ENCODE assay signal across 12 cellular contexts in genomic region chr7:36301914-36302771, GRCh38.
DNase-seq lines count a peak whose midpoint lies in the region; ATAC-seq and TF ChIP-seq lines count a peak whose summit lies in the region.
"Had no signal": no experiment of that assay in that cellular context is flagged by ENCODE, and none has a peak within 500 bp of the region (broad histone marks: within the 10 kb centered on the region; RNA-seq: fewer than 3 reads in every experiment).

No MANE protein-coding gene starts in this region.

- H3K4me1 Mint-ChIP-seq in endothelial cell (ENCODE audit: unreplicated experiment) (peaks cover 44% of the 10 kb centered on the region), neural progenitor cell (peaks cover 68% of the 10 kb centered on the region)
- H3K4me1 Mint-ChIP-seq in activated CD8-positive, alpha-beta memory T cell treated with anti-CD3 and anti-CD28 coated beads, Interleukin-2, amount 10 ng/mL, durations not matched to agents 7 days and 5 days = no peaks in the 10 kb centered on the region
- H3K4me1 Mint-ChIP-seq: central memory CD8-positive, alpha-beta T cell; naive B cell had no signal

- DNase-seq in DMS53 (lab: John Stamatoyannopoulos, UW) (peak; percentile 68), Panc1 (ENCODE audit: low read depth, low spot score) (no peak), endothelial cell (ENCODE audit: low spot score) (no peak), neural progenitor cell (ENCODE audit: low spot score) (no peak), superior temporal gyrus (ENCODE audit: extremely low spot score) (no peak)
- DNase-seq in activated CD8-positive, alpha-beta memory T cell treated with anti-CD3 and anti-CD28 coated beads, Interleukin-2, amount 10 ng/mL, durations not matched to agents 7 days and 5 days = no peak
- DNase-seq: naive B cell; NCI-H526; stimulated activated CD4-positive, alpha-beta T cell treated with anti-CD3 and anti-CD28 coated beads, Interleukin-4, amount 100 ng/mL, for 1 hour had no signal

- peaks cover 19% of the 10 kb centered on the region for H4K20me1 ChIP-seq in neural progenitor cell (ENCODE audit: low read depth)

- no peaks in the 10 kb centered on the region for H3K9me3 Mint-ChIP-seq in endothelial cell (ENCODE audit: unreplicated experiment)
- peaks cover 3% of the 10 kb centered on the region for H3K9me3 Mint-ChIP-seq in neural progenitor cell
- H3K9me3 Mint-ChIP-seq in activated CD8-positive, alpha-beta memory T cell treated with anti-CD3 and anti-CD28 coated beads, Interleukin-2, amount 10 ng/mL, durations not matched to agents 7 days and 5 days (ENCODE audit: low read depth) = no peaks in the 10 kb centered on the region
- H3K9me3 Mint-ChIP-seq: central memory CD8-positive, alpha-beta T cell; naive B cell had no signal

- in situ Hi-C loops in Panc1 (cut with HindIII; ENCODE audit: low pct_unique_long_range_greater_than_20kb, low sequenced_read_pairs) = loop anchor here (25.0 kb wide), 1 partner anchor 315 kb away; no protein-coding TSS in a partner anchor

- H3K27me3 Mint-ChIP-seq in endothelial cell (ENCODE audit: unreplicated experiment) (peaks cover 9% of the 10 kb centered on the region), neural progenitor cell (ENCODE audit: insufficient read depth, low read depth) (no peaks in the 10 kb centered on the region)
- H3K27me3 Mint-ChIP-seq in activated CD8-positive, alpha-beta memory T cell treated with anti-CD3 and anti-CD28 coated beads, Interleukin-2, amount 10 ng/mL, durations not matched to agents 7 days and 5 days = no peaks in the 10 kb centered on the region
- H3K27me3 Mint-ChIP-seq: central memory CD8-positive, alpha-beta T cell; naive B cell had no signal

- intact Hi-C loops in Panc1 (cut with micrococcal nuclease; ENCODE audit: unreplicated experiment) = no loop called here

- H3K4me1 ChIP-seq in Panc1 (ENCODE audit: control insufficient read depth, insufficient read depth, low read length) = peaks cover 27% of the 10 kb centered on the region
- H3K4me1 ChIP-seq in neural progenitor cell = peaks cover 55% of the 10 kb centered on the region

- H3K27ac Mint-ChIP-seq in endothelial cell (ENCODE audit: unreplicated experiment) (no peak overlapping the region), neural progenitor cell (peak overlapping the region; percentile 59)
- no peak overlapping the region for H3K27ac Mint-ChIP-seq in activated CD8-positive, alpha-beta memory T cell treated with anti-CD3 and anti-CD28 coated beads, Interleukin-2, amount 10 ng/mL, durations not matched to agents 7 days and 5 days

- ATAC-seq in Panc1 = no peak
- no peak for ATAC-seq in activated CD8-positive, alpha-beta memory T cell treated with anti-CD3 and anti-CD28 coated beads, Interleukin-2, amount 10 ng/mL, durations not matched to agents 7 days and 5 days
- ATAC-seq in GM19395 (IDR thresholded peaks at IDR 0.05; ENCODE audit: unreplicated experiment) = no peak
- ATAC-seq in GM18520 (IDR thresholded peaks at IDR 0.05; ENCODE audit: unreplicated experiment) = no peak

- no peak overlapping the region for H2AFZ ChIP-seq in neural progenitor cell (replicated peaks)

- peak overlapping the region; percentile 41 for H3K4me2 ChIP-seq in neural progenitor cell

- CTCF ChIA-PET in Panc1 (lab: Charles Lee) = interaction anchor here (0.6 to 1.0 kb wide), 2 partner anchors 17 to 375 kb away, joined by 3 to 4 read pairs; no protein-coding TSS in a partner anchor
- CTCF ChIA-PET in activated CD8-positive, alpha-beta memory T cell treated with anti-CD3 and anti-CD28 coated beads, Interleukin-2, amount 10 ng/mL, durations not matched to agents 7 days and 5 days (lab: Charles Lee) = interaction anchor here (1.1 to 1.9 kb wide), 2 partner anchors 16 to 317 kb away, joined by 3 to 11 read pairs; no protein-coding TSS in a partner anchor

- peak overlapping the region; percentile 31 for H3K4me3 Mint-ChIP-seq in endothelial cell (ENCODE audit: unreplicated experiment)
- H3K4me3 Mint-ChIP-seq in neural progenitor cell = peak overlapping the region; percentile 17
- H3K4me3 Mint-ChIP-seq in activated CD8-positive, alpha-beta memory T cell treated with anti-CD3 and anti-CD28 coated beads, Interleukin-2, amount 10 ng/mL, durations not matched to agents 7 days and 5 days = no peak overlapping the region
- H3K4me3 Mint-ChIP-seq: central memory CD8-positive, alpha-beta T cell had no signal

- no peaks in the 10 kb centered on the region for H3K9me3 ChIP-seq in Panc1 (ENCODE audit: control insufficient read depth, insufficient read depth, low read depth, low read length)
- no peaks in the 10 kb centered on the region for H3K9me3 ChIP-seq in neural progenitor cell (ENCODE audit: low read depth)

- no peaks in the 10 kb centered on the region for H3K79me2 ChIP-seq in neural progenitor cell (ENCODE audit: low read depth)

- H3K9ac ChIP-seq in neural progenitor cell = no peak overlapping the region

- H3K4me3 ChIP-seq in Panc1 (ENCODE audit: low read depth in 2 of 2, low read length in 2 of 2) = no peak overlapping the region
- no peak overlapping the region for H3K4me3 ChIP-seq in neural progenitor cell

- POLR2A ChIA-PET in Panc1 (lab: Charles Lee) = no interaction called here

- BruUV-seq in Panc1 (replicated peaks; lab: Mats Ljungman, UMichigan) = no TSS peak

- H3F3A ChIP-seq in neural progenitor cell (ENCODE audit: low read depth) = peaks cover 27% of the 10 kb centered on the region

- H3K36me3 ChIP-seq in Panc1 (ENCODE audit: control insufficient read depth, insufficient read depth, low read length) (peaks cover 9% of the 10 kb centered on the region; the same call in 1 of the 2 replicates), neural progenitor cell (no peaks in the 10 kb centered on the region)

- H3K27me3 ChIP-seq in Panc1 (ENCODE audit: control insufficient read depth, insufficient read depth, low read length) (no peaks in the 10 kb centered on the region), neural progenitor cell (peaks cover 43% of the 10 kb centered on the region)

- H3K27ac ChIP-seq in Panc1 (ENCODE audit: low read length) (peak overlapping the region; percentile 10), neural progenitor cell (no peak overlapping the region)

- no peak for TF ChIP-seq CTCF in Panc1 (IDR thresholded peaks at IDR 0.05)
- TF ChIP-seq CTCF in endothelial cell (IDR thresholded peaks at IDR 0.05; ENCODE audit: unreplicated experiment) = no peak
- no peak for TF ChIP-seq CTCF in neural progenitor cell (IDR thresholded peaks at IDR 0.05)

- peaks cover 5% of the 10 kb centered on the region for H3K36me3 Mint-ChIP-seq in endothelial cell (ENCODE audit: low read depth, unreplicated experiment)
- peaks cover 9% of the 10 kb centered on the region for H3K36me3 Mint-ChIP-seq in neural progenitor cell
- no peaks in the 10 kb centered on the region for H3K36me3 Mint-ChIP-seq in activated CD8-positive, alpha-beta memory T cell treated with anti-CD3 and anti-CD28 coated beads, Interleukin-2, amount 10 ng/mL, durations not matched to agents 7 days and 5 days
- H3K36me3 Mint-ChIP-seq: naive B cell had no signal
